In genomic region chr2:55364189-55365055, GRCh38 we compare ENCODE assay signal across 9 cellular contexts. TPM values are rescaled to one million over a fixed set of nuclear protein-coding genes. Genes with fewer than 3 reads are reported as not detected.
DNase-seq lines count a peak whose midpoint lies in the region; TF ChIP-seq lines count a peak whose summit lies in the region.
"Had no signal": no experiment of that assay in that cellular context is flagged by ENCODE, and none has a peak within 500 bp of the region (broad histone marks: within the 10 kb centered on the region; RNA-seq: fewer than 3 reads in every experiment).

No MANE protein-coding gene starts in this region.

- peak; percentile 78 for DNase-seq in AG20443 (ENCODE audit: low spot score)
- peak; percentile 26 for DNase-seq in NOMO-1 treated with dmso at 0.1 percent for 144 hours (lab: John Stamatoyannopoulos, UW; ENCODE audit: unreplicated experiment)
- DNase-seq in dorsolateral prefrontal cortex, result peak in 2 of 10 donors; percentile 44 to 70
- DNase-seq in middle frontal gyrus (ENCODE audit: extremely low spot score, low spot score), result peak; percentile 86
- no peak for DNase-seq in activated CD4-positive, CD25-positive, alpha-beta regulatory T cell treated with anti-CD3 and anti-CD28 coated beads, Interleukin-2, amount 50 U/mL, for 72 hours
- no peak for DNase-seq in NCI-H510A treated with DMSO at 0.1 percent for 48 hours (lab: John Stamatoyannopoulos, UW)
- DNase-seq in effector CD4-positive, alpha-beta T cell, result no peak
- no peak for DNase-seq in activated naive CD4-positive, alpha-beta T cell (lab: John Stamatoyannopoulos, UW)
- DNase-seq: activated CD4-positive, alpha-beta T cell treated with anti-CD3 and anti-CD28 coated beads, Interleukin-2, amount 50 U/mL, for 48 hours had no signal

- intact Hi-C loops in dorsolateral prefrontal cortex (cut with DNase I), result loop anchor here (1.0 to 10.0 kb wide), 3 partner anchors 53 to 80 kb away; partner anchors contain the start of gene CCDC88A (in 2 of the 2)

- H3K4me3 ChIP-seq in dorsolateral prefrontal cortex, result peak overlapping the region in 42 of 59 donors; percentile 3 to 52 (median 16)

- TF ChIP-seq CTCF in dorsolateral prefrontal cortex (IDR thresholded peaks at IDR 0.05 in 54 of 56, conservative IDR thresholded peaks at IDR 0.05 in 2 of 56; ENCODE audit: low read depth in 1 of 56, partially characterized antibody in 56 of 56), result peak in 9 of 56 donors; percentile 2 to 23 (median 11)

- H3K27me3 ChIP-seq in dorsolateral prefrontal cortex, result no peaks in the 10 kb centered on the region

- peak overlapping the region; percentile 22 to 97 (median 91) for H3K27ac ChIP-seq in dorsolateral prefrontal cortex

RNA-seq across cellular contexts. Expression of gene CCDC88A, which starts 55.2 kb away (rescaled TPM):
- total RNA-seq in dorsolateral prefrontal cortex, result 100 to 1,000 TPM; 151 to 514 (median 261) TPM

Comparison
In these comparisons a context has a peak if more than half of its experiments do, and no peak if none do; other contexts are left out.
1. DNase-seq: peak in AG20443 (single experiment), NOMO-1 treated with dmso at 0.1 percent for 144 hours (single experiment) and middle frontal gyrus (single experiment); none in activated CD4-positive, CD25-positive, alpha-beta regulatory T cell treated with anti-CD3 and anti-CD28 coated beads, Interleukin-2, amount 50 U/mL, for 72 hours (single experiment), NCI-H510A treated with DMSO at 0.1 percent for 48 hours (single experiment), effector CD4-positive, alpha-beta T cell (single experiment) and activated naive CD4-positive, alpha-beta T cell (0 of 4).